12 cellular contexts compared by ENCODE assay signal in the genomic region with DNA sequence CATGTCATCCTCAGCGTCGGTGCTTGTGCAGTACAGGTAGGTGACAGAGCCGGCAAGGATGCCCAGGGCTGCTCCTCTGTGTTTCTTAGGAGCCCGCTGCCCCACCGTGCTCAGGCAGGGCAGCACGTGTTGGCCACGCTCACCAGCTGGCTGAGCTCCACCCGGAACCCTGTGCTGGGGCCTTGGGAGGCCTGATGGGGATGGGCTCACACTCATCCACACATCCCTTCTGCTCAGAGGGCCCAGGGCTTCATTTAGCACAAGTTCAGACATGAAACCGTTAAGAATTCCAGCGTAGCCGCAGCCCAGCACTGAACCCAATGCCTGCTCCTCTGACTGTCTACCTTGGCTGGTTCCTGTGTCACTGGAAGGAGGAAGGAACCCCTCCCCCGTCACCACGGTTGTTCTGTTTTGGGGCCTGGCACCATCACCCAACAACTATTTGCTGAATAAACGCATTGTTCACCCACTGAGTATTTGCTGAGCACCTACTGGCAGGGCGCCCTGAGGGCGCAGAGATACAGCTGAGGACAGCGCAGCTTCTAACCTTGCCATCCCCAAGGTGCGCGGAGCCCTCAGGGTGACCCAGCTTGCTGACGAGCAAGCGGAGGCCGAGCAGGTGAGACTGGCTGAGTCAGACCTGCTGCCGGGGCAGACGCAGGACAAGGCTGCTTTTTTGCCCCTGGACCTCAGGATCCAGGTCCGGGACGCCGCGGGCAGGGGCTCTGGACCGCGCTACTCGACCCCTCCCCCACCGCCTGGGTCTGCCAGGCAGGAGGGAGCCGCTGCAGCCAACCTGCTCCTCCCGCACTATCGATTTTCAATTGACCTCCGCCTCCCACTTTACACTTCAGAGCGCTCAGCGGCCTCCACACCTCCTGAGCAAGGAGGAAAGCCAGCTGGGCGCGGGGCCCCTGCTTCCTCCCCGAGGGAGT. TPM values are rescaled to one million over a fixed set of nuclear protein-coding genes. Genes with fewer than 3 reads are reported as not detected.
DNase-seq lines count a peak whose midpoint lies in the region; ATAC-seq lines count a peak whose summit lies in the region.
"Had no signal": no experiment of that assay in that cellular context is flagged by ENCODE, and none has a peak within 500 bp of the region (broad histone marks: within the 10 kb centered on the region; RNA-seq: fewer than 3 reads in every experiment).

No MANE protein-coding gene starts in this region.

- H3K9ac ChIP-seq in mesendoderm (ENCODE audit: low read length): peak overlapping the region; percentile 2

- no peak overlapping the region for H3K18ac ChIP-seq in mesendoderm (ENCODE audit: low read length)

- 19 to 20% methylated on average over 41 of the region's 41 CpGs for WGBS in ectodermal cell, 2 experiments
- no CpG with 5 or more reads among the region's 41 CpGs for WGBS in mesendoderm (ENCODE audit: extremely low coverage, insufficient coverage, low lambda C conversion rate)

- H3K4me3 ChIP-seq in ectodermal cell (ENCODE audit: insufficient read depth, low read depth, low read length) (peak overlapping the region; percentile 18), mesendoderm (ENCODE audit: low read length) (no peak overlapping the region)
- H3K4me3 ChIP-seq: dorsolateral prefrontal cortex, mucosa of descending colon had no signal

- DNase-seq in DMS153 (lab: John Stamatoyannopoulos, UW): peak; percentile 34
- peak; percentile 17 for DNase-seq in NCI-H1092 (lab: John Stamatoyannopoulos, UW)
- peak; percentile 71 for DNase-seq in mesendoderm
- DNase-seq in HuH-7.5 (ENCODE audit: low spot score): no peak
- DNase-seq: activated CD8-positive, alpha-beta T cell treated with anti-CD3 and anti-CD28 coated beads for 36 hours; dorsolateral prefrontal cortex; mucosa of descending colon; NCI-H69 had no signal

- no peak overlapping the region for H3K4ac ChIP-seq in mesendoderm (ENCODE audit: low read depth, low read length)

- H3K79me1 ChIP-seq in mesendoderm (ENCODE audit: low read length): no peaks in the 10 kb centered on the region

- H3K79me2 ChIP-seq in mesendoderm (ENCODE audit: control insufficient read depth, insufficient read depth, low read length): no peaks in the 10 kb centered on the region

- H3K27ac ChIP-seq in ectodermal cell (ENCODE audit: insufficient read depth, low read depth, low read length, poor library complexity, severe bottlenecking) (no peak overlapping the region), mesendoderm (ENCODE audit: low read depth, low read length) (no peak overlapping the region)
- H3K27ac ChIP-seq: dorsolateral prefrontal cortex had no signal

- peaks cover 21% of the 10 kb centered on the region for H3K27me3 ChIP-seq in ectodermal cell (ENCODE audit: control insufficient read depth, insufficient read depth, low read length, poor library complexity, severe bottlenecking)
- no peaks in the 10 kb centered on the region for H3K27me3 ChIP-seq in mesendoderm (ENCODE audit: insufficient read depth, low read length, poor library complexity)

- H3K4me1 ChIP-seq in ectodermal cell (ENCODE audit: control insufficient read depth, insufficient read depth, low read length) (peaks cover 16% of the 10 kb centered on the region), mesendoderm (ENCODE audit: control insufficient read depth, low read depth, low read length) (peaks cover 10% of the 10 kb centered on the region)

- no peak overlapping the region for H2BK15ac ChIP-seq in mesendoderm (replicated peaks; ENCODE audit: low read depth)

- H3K36me3 ChIP-seq in ectodermal cell (ENCODE audit: control insufficient read depth, insufficient read depth, low read length) (no peaks in the 10 kb centered on the region), mesendoderm (ENCODE audit: control insufficient read depth, insufficient read depth, low read length) (no peaks in the 10 kb centered on the region)

- peak overlapping the region; percentile 35 for H3K56ac ChIP-seq in mesendoderm (ENCODE audit: low read length)

- no peak overlapping the region for H4K8ac ChIP-seq in mesendoderm (ENCODE audit: low read depth, low read length)

- H2BK5ac ChIP-seq in mesendoderm (ENCODE audit: low read length): no peak overlapping the region

- ATAC-seq in HG03432 (IDR thresholded peaks at IDR 0.05; ENCODE audit: unreplicated experiment) (no peak), HG03565 (IDR thresholded peaks at IDR 0.05; ENCODE audit: unreplicated experiment) (no peak), GM21619 (IDR thresholded peaks at IDR 0.05; ENCODE audit: unreplicated experiment) (no peak)
- ATAC-seq: activated CD8-positive, alpha-beta T cell treated with anti-CD3 and anti-CD28 coated beads for 36 hours; mucosa of descending colon had no signal

- no peak overlapping the region for H3K23ac ChIP-seq in mesendoderm (ENCODE audit: low read length)

- H3K4me2 ChIP-seq in mesendoderm (ENCODE audit: low read length): peak overlapping the region; percentile 40

- no peak overlapping the region for H2BK120ac ChIP-seq in mesendoderm (ENCODE audit: low read depth, low read length)

- H2AK5ac ChIP-seq in mesendoderm (ENCODE audit: low read length): no peak overlapping the region

- no peak overlapping the region for H4K5ac ChIP-seq in mesendoderm (ENCODE audit: low read length)

- no peaks in the 10 kb centered on the region for H3K9me3 ChIP-seq in ectodermal cell (ENCODE audit: control insufficient read depth, low read length)
- H3K9me3 ChIP-seq: mucosa of descending colon had no signal

RNA-seq across cellular contexts. Expression of gene RET, which starts 50.6 kb away (rescaled TPM):
- polyA plus RNA-seq in ectodermal cell (2013, experiment 1 of 4): 2.4 TPM
- polyA plus RNA-seq in ectodermal cell (2013, experiment 2 of 4): 1.8 TPM
- 2.3 TPM for polyA plus RNA-seq in ectodermal cell (2013, experiment 3 of 4)
- polyA plus RNA-seq in ectodermal cell (2013, experiment 4 of 4): 2.4 TPM
- 9.2 TPM for polyA plus RNA-seq in mesendoderm (2013, experiment 1 of 2)
- 9.2 TPM for polyA plus RNA-seq in mesendoderm (2013, experiment 2 of 2)
